In genomic region chr1:150363426-150364230, GRCh38 we compare ENCODE assay signal across 1 cellular context.
TF ChIP-seq lines count a peak whose summit lies in the region.

Gene RPRD2, plus strand, starts transcription at chr1:150364147. Its CDS starts 568 bp downstream, at chr1:150364715.

TF ChIP-seq in WTC11, 78 proteins besides CTCF, POLR2A, EP300 and RAD21 (continued from another document):
- TF ChIP-seq, protein P1, sequence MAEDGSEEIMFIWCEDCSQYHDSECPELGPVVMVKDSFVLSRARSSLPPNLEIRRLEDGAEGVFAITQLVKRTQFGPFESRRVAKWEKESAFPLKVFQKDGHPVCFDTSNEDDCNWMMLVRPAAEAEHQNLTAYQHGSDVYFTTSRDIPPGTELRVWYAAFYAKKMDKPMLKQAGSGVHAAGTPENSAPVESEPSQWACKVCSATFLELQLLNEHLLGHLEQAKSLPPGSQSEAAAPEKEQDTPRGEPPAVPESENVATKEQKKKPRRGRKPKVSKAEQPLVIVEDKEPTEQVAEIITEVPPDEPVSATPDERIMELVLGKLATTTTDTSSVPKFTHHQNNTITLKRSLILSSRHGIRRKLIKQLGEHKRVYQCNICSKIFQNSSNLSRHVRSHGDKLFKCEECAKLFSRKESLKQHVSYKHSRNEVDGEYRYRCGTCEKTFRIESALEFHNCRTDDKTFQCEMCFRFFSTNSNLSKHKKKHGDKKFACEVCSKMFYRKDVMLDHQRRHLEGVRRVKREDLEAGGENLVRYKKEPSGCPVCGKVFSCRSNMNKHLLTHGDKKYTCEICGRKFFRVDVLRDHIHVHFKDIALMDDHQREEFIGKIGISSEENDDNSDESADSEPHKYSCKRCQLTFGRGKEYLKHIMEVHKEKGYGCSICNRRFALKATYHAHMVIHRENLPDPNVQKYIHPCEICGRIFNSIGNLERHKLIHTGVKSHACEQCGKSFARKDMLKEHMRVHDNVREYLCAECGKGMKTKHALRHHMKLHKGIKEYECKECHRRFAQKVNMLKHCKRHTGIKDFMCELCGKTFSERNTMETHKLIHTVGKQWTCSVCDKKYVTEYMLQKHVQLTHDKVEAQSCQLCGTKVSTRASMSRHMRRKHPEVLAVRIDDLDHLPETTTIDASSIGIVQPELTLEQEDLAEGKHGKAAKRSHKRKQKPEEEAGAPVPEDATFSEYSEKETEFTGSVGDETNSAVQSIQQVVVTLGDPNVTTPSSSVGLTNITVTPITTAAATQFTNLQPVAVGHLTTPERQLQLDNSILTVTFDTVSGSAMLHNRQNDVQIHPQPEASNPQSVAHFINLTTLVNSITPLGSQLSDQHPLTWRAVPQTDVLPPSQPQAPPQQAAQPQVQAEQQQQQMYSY (CRISPR knock-in tag; IDR thresholded peaks at IDR 0.05): peak; percentile 93
- no peak for TF ChIP-seq ZNF138 (CRISPR knock-in tag; conservative IDR thresholded peaks at IDR 0.05)
- TF ChIP-seq, protein P2, sequence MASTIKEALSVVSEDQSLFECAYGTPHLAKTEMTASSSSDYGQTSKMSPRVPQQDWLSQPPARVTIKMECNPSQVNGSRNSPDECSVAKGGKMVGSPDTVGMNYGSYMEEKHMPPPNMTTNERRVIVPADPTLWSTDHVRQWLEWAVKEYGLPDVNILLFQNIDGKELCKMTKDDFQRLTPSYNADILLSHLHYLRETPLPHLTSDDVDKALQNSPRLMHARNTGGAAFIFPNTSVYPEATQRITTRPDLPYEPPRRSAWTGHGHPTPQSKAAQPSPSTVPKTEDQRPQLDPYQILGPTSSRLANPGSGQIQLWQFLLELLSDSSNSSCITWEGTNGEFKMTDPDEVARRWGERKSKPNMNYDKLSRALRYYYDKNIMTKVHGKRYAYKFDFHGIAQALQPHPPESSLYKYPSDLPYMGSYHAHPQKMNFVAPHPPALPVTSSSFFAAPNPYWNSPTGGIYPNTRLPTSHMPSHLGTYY (CRISPR knock-in tag; IDR thresholded peaks at IDR 0.05): peak; percentile 75; the same call in 1 of the 2 replicates
- no peak for TF ChIP-seq ZNF317 (CRISPR knock-in tag; IDR thresholded peaks at IDR 0.05; ENCODE audit: borderline replicate concordance, low read depth)
- TF ChIP-seq, protein P3, sequence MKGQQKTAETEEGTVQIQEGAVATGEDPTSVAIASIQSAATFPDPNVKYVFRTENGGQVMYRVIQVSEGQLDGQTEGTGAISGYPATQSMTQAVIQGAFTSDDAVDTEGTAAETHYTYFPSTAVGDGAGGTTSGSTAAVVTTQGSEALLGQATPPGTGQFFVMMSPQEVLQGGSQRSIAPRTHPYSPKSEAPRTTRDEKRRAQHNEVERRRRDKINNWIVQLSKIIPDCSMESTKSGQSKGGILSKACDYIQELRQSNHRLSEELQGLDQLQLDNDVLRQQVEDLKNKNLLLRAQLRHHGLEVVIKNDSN (CRISPR knock-in tag; IDR thresholded peaks at IDR 0.05): 0 out of 2 replicates have a peak, but pooled peaks have one; percentile 6
- TF ChIP-seq ZNF512 (CRISPR knock-in tag; IDR thresholded peaks at IDR 0.05; ENCODE audit: borderline replicate concordance): no peak
- TF ChIP-seq JUN (CRISPR knock-in tag; IDR thresholded peaks at IDR 0.05): no peak
- TF ChIP-seq, protein P4, sequence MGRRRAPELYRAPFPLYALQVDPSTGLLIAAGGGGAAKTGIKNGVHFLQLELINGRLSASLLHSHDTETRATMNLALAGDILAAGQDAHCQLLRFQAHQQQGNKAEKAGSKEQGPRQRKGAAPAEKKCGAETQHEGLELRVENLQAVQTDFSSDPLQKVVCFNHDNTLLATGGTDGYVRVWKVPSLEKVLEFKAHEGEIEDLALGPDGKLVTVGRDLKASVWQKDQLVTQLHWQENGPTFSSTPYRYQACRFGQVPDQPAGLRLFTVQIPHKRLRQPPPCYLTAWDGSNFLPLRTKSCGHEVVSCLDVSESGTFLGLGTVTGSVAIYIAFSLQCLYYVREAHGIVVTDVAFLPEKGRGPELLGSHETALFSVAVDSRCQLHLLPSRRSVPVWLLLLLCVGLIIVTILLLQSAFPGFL (CRISPR knock-in tag; IDR thresholded peaks at IDR 0.05; ENCODE audit: borderline replicate concordance): no peak
- TF ChIP-seq NFE2L1 (CRISPR knock-in tag; IDR thresholded peaks at IDR 0.05): no peak
- no peak for TF ChIP-seq OVOL2 (CRISPR knock-in tag; IDR thresholded peaks at IDR 0.05; ENCODE audit: borderline replicate concordance)
- TF ChIP-seq, protein P5, sequence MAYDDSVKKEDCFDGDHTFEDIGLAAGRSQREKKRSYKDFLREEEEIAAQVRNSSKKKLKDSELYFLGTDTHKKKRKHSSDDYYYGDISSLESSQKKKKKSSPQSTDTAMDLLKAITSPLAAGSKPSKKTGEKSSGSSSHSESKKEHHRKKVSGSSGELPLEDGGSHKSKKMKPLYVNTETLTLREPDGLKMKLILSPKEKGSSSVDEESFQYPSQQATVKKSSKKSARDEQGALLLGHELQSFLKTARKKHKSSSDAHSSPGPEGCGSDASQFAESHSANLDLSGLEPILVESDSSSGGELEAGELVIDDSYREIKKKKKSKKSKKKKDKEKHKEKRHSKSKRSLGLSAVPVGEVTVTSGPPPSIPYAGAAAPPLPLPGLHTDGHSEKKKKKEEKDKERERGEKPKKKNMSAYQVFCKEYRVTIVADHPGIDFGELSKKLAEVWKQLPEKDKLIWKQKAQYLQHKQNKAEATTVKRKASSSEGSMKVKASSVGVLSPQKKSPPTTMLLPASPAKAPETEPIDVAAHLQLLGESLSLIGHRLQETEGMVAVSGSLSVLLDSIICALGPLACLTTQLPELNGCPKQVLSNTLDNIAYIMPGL (CRISPR knock-in tag; IDR thresholded peaks at IDR 0.05): no peak
- no peak for TF ChIP-seq FOXP1 (CRISPR knock-in tag; IDR thresholded peaks at IDR 0.05; ENCODE audit: borderline replicate concordance)
- TF ChIP-seq PRRX2 (CRISPR knock-in tag; IDR thresholded peaks at IDR 0.05): no peak
- TF ChIP-seq SP1 (CRISPR knock-in tag; conservative IDR thresholded peaks at IDR 0.05): peak; percentile 54; the same call in 1 of the 2 replicates
- TF ChIP-seq ZNF263 (CRISPR knock-in tag; IDR thresholded peaks at IDR 0.05; ENCODE audit: low read depth): no peak
- TF ChIP-seq, protein P6, sequence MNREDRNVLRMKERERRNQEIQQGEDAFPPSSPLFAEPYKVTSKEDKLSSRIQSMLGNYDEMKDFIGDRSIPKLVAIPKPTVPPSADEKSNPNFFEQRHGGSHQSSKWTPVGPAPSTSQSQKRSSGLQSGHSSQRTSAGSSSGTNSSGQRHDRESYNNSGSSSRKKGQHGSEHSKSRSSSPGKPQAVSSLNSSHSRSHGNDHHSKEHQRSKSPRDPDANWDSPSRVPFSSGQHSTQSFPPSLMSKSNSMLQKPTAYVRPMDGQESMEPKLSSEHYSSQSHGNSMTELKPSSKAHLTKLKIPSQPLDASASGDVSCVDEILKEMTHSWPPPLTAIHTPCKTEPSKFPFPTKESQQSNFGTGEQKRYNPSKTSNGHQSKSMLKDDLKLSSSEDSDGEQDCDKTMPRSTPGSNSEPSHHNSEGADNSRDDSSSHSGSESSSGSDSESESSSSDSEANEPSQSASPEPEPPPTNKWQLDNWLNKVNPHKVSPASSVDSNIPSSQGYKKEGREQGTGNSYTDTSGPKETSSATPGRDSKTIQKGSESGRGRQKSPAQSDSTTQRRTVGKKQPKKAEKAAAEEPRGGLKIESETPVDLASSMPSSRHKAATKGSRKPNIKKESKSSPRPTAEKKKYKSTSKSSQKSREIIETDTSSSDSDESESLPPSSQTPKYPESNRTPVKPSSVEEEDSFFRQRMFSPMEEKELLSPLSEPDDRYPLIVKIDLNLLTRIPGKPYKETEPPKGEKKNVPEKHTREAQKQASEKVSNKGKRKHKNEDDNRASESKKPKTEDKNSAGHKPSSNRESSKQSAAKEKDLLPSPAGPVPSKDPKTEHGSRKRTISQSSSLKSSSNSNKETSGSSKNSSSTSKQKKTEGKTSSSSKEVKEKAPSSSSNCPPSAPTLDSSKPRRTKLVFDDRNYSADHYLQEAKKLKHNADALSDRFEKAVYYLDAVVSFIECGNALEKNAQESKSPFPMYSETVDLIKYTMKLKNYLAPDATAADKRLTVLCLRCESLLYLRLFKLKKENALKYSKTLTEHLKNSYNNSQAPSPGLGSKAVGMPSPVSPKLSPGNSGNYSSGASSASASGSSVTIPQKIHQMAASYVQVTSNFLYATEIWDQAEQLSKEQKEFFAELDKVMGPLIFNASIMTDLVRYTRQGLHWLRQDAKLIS (CRISPR knock-in tag; IDR thresholded peaks at IDR 0.05; ENCODE audit: borderline replicate concordance): no peak
- no peak for TF ChIP-seq E2F4 (CRISPR knock-in tag; IDR thresholded peaks at IDR 0.05; ENCODE audit: borderline replicate concordance, low read depth)
- TF ChIP-seq IRF1 (CRISPR knock-in tag; IDR thresholded peaks at IDR 0.05): peak; percentile 41; the same call in 1 of the 2 replicates
- no peak for TF ChIP-seq ESRRA (CRISPR knock-in tag; IDR thresholded peaks at IDR 0.05; ENCODE audit: borderline replicate concordance)
